20 cellular contexts compared by ENCODE assay signal in the genomic region with DNA sequence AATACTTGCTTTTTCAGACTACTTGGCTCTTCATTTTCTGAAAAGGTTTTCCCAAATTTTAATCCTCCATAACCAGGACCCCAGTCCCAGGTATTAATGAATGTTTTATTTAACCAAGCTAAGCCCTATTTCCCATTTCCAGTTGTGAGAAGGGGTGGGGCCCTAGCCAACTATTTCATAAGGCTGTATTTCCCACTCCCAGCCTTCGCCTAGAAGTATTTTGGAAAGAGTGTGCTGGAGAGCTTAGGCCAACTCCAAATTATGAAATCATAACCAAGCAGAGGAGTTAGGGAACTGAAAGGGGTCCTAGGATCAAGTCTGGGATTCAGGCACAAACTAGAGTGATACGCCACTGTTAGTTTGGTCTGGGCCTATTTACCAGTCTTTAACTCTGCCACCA.
"Had no signal": no experiment of that assay in that cellular context is flagged by ENCODE, and none has a peak within 500 bp of the region (broad histone marks: within the 10 kb centered on the region; RNA-seq: fewer than 3 reads in every experiment).

No MANE protein-coding gene starts in this region.

- H3K4me3 Mint-ChIP-seq: central memory CD8-positive, alpha-beta T cell; natural killer cell treated with Interleukin-12 subunit alpha and Interleukin-12 subunit beta and Interleukin-15 and Interleukin-18, amount 100 ng/mL, for 72 hours; type B pancreatic cell had no signal

- H3K27me3 Mint-ChIP-seq: central memory CD8-positive, alpha-beta T cell; type B pancreatic cell had no signal

- H3K36me3 Mint-ChIP-seq: natural killer cell treated with Interleukin-12 subunit alpha and Interleukin-12 subunit beta and Interleukin-15 and Interleukin-18, amount 100 ng/mL, for 72 hours had no signal

- H3K36me3 ChIP-seq: gastrocnemius medialis, prostate gland, stomach had no signal

- H3K4me1 Mint-ChIP-seq: central memory CD8-positive, alpha-beta T cell had no signal

- H3K9me3 Mint-ChIP-seq: central memory CD8-positive, alpha-beta T cell; natural killer cell treated with Interleukin-12 subunit alpha and Interleukin-12 subunit beta and Interleukin-15 and Interleukin-18, amount 100 ng/mL, for 72 hours; type B pancreatic cell had no signal

- H3K4me1 ChIP-seq: gastrocnemius medialis, parathyroid adenoma, prostate gland, stomach had no signal

- H3K9me3 ChIP-seq: gastrocnemius medialis, prostate gland, stomach had no signal

- H3K4me3 ChIP-seq: dorsolateral prefrontal cortex, gastrocnemius medialis, prostate gland, stomach had no signal

- H3K79me2 ChIP-seq: parathyroid adenoma had no signal

- H3K27me3 ChIP-seq: gastrocnemius medialis, stomach had no signal

- FAIRE-seq: small intestine, urothelium cell line had no signal

- H2AFZ ChIP-seq: parathyroid adenoma had no signal

- DNase-seq: cortex of kidney; dorsolateral prefrontal cortex; effector CD8-positive, alpha-beta T cell; gastrocnemius medialis; glutamatergic neuron; kidney; left colon; mammary epithelial cell; occipital lobe; small intestine; stimulated activated CD4-positive, alpha-beta T cell treated with anti-CD3 and anti-CD28 coated beads, Interleukin-12 subunit alpha, Interleukin-12 subunit beta, amount 100 ng/mL, for 4 hours; stimulated activated naive CD4-positive, alpha-beta T cell; stomach had no signal

- H3K27ac ChIP-seq: dorsolateral prefrontal cortex, gastrocnemius medialis, parathyroid adenoma, prostate gland, stomach had no signal

- H3K27ac Mint-ChIP-seq: natural killer cell treated with Interleukin-12 subunit alpha and Interleukin-12 subunit beta and Interleukin-15 and Interleukin-18, amount 100 ng/mL, for 72 hours; type B pancreatic cell had no signal

- H3K9ac ChIP-seq: parathyroid adenoma had no signal

- ATAC-seq: esophagus mucosa; gastrocnemius medialis; left colon; natural killer cell treated with Interleukin-12 subunit alpha and Interleukin-12 subunit beta and Interleukin-15 and Interleukin-18, amount 100 ng/mL, for 72 hours had no signal
